31 cellular contexts compared by ENCODE assay signal in the genomic region with DNA sequence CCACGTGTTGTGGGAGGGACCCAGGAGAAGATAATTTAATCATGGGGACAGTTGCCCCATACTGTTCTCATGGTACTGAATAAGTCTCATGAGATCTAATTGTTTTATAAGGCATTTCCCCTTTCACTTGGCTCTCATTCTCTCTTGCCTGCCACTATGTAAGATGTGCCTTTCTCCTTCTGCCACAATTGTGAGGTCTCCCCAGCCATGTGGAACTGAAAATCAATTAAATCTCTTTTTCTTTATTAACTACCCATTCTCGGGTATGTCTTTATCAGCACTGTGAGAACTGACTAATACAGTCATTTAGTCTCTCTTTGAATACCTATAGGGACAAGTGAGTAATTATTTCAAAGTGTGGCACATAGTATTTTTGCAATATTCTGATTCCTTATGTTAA.
DNase-seq lines count a peak whose midpoint lies in the region; ATAC-seq, FAIRE-seq and TF ChIP-seq lines count a peak whose summit lies in the region.
"Had no signal": no experiment of that assay in that cellular context is flagged by ENCODE, and none has a peak within 500 bp of the region (broad histone marks: within the 10 kb centered on the region; RNA-seq: fewer than 3 reads in every experiment).

No MANE protein-coding gene starts in this region.

- H3K4me3 ChIP-seq in GM12865 (ENCODE audit: low read depth, low read length) (no peak overlapping the region), GM12878 (no peak overlapping the region)
- H3K4me3 ChIP-seq: A549; BLaER1; BLaER1 treated with 17β-estradiol and CSF1 and Interleukin-3, amounts not matched to agents 10 nM and 100 nM had no signal

- DNase-seq in GM12865 (ENCODE audit: low read depth) (peak; percentile 4), GM12878 (ENCODE audit: low read depth, low spot score) (no peak), epidermal melanocyte (ENCODE audit: insufficient read length, low spot score) (no peak)
- DNase-seq: 8988T; ACHN; AML-193; BE2C; C1 segment of cervical spinal cord; Caco-2; Calu3; CD4-positive, alpha-beta memory T cell; CD4-positive, alpha-beta T cell; CD4-positive, CD25-positive, alpha-beta regulatory T cell; CD8-positive, alpha-beta memory T cell; CD8-positive, alpha-beta T cell; COR-L47; DMS 273 treated with DMSO at 0.1 percent for 48 hours; DMS153; DMS53; DMS79; DMS79 treated with DMSO at 0.1 percent for 48 hours; DND-41; EL had no signal

- H3K27ac ChIP-seq in GM12878 (ENCODE audit: control insufficient read depth, insufficient read depth), result no peak overlapping the region
- H3K27ac ChIP-seq: 22Rv1; A549; BLaER1; BLaER1 treated with 17β-estradiol and CSF1 and Interleukin-3, amounts not matched to agents 10 nM and 100 nM; C4-2B had no signal

- no peak for TF ChIP-seq RAD21 in GM12878 (IDR thresholded peaks at IDR 0.05; ENCODE audit: insufficient read depth, low read depth, low read length)

- intact Hi-C loops in GM12878 (cut with micrococcal nuclease; ENCODE audit: unreplicated experiment), result no loop called here

- SMC1A ChIA-PET in GM12878 (lab: Charles Lee; ENCODE audit: uncharacterized antibody, unreplicated experiment), result interaction anchor here (1.8 to 3.2 kb wide), 2 partner anchors 18 to 104 kb away, joined by 5 to 7 read pairs; no protein-coding TSS in a partner anchor

- BruUV-seq in GM12878 (replicated peaks; lab: Mats Ljungman, UMichigan), result no TSS peak

- no peak for TF ChIP-seq EP300 in GM12878 (IDR thresholded peaks at IDR 0.05; ENCODE audit: borderline replicate concordance in 1 of 2, control insufficient read depth in 1 of 2, low read depth in 2 of 2, low read length in 2 of 2)

- no peaks in the 10 kb centered on the region for H3K36me3 ChIP-seq in GM12878 (ENCODE audit: control insufficient read depth in 2 of 2, insufficient read depth in 2 of 2, low read length in 1 of 2)
- H3K36me3 ChIP-seq: BE2C; BLaER1; BLaER1 treated with 17β-estradiol and CSF1 and Interleukin-3, amounts not matched to agents 10 nM and 100 nM had no signal

- no peaks in the 10 kb centered on the region for H3K79me2 ChIP-seq in GM12878 (ENCODE audit: control insufficient read depth, insufficient read depth, low read length)

- no peak overlapping the region for H3K9ac ChIP-seq in GM12878 (ENCODE audit: control insufficient read depth, insufficient read depth, low read length)
- H3K9ac ChIP-seq: BLaER1; BLaER1 treated with 17β-estradiol and CSF1 and Interleukin-3, amounts not matched to agents 10 nM and 100 nM had no signal

- no peak for TF ChIP-seq CTCF in GM12865 (IDR thresholded peaks at IDR 0.05; ENCODE audit: insufficient read depth, low read depth, low read length, missing control alignments)
- TF ChIP-seq CTCF in GM12878 (IDR thresholded peaks at IDR 0.05 in 2 of 3, conservative IDR thresholded peaks at IDR 0.05 in 1 of 3; ENCODE audit: control insufficient read depth in 2 of 3, extremely low read depth in 1 of 3, insufficient read depth in 1 of 3, low read depth in 3 of 3, low read length in 3 of 3), result no peak

- CTCF ChIA-PET in GM12878 (lab: Yijun Ruan, JAX), result no interaction called here

- no peaks in the 10 kb centered on the region for H3K27me3 ChIP-seq in GM12878 (replicated peaks in 1 of 2; ENCODE audit: control insufficient read depth in 2 of 2, insufficient read depth in 2 of 2, low read length in 1 of 2)
- H3K27me3 ChIP-seq: BE2C; BLaER1; BLaER1 treated with 17β-estradiol and CSF1 and Interleukin-3, amounts not matched to agents 10 nM and 100 nM had no signal

- H3K4me2 ChIP-seq in GM12878 (ENCODE audit: control insufficient read depth, insufficient read depth), result no peak overlapping the region
- H3K4me2 ChIP-seq: A549; BLaER1; BLaER1 treated with 17β-estradiol and CSF1 and Interleukin-3, amounts not matched to agents 10 nM and 100 nM had no signal

- FAIRE-seq in GM12878 (lab: Jason Lieb, UNC), result no peak
- FAIRE-seq: A204.1, D721Med had no signal

- WGBS in GM12878 (ENCODE audit: insufficient coverage, insufficient replicate concordance, low lambda C conversion rate, missing lambda C conversion rate), result 0% methylated on average over 2 of the region's 2 CpGs

- peak; percentile 50 for ATAC-seq in GM12878
- no peak for ATAC-seq in HG02610 (IDR thresholded peaks at IDR 0.05; ENCODE audit: unreplicated experiment)
- ATAC-seq: A549; CD8-positive, alpha-beta T cell had no signal

- no peaks in the 10 kb centered on the region for H4K20me1 ChIP-seq in GM12878 (ENCODE audit: control insufficient read depth, insufficient read depth)
- H4K20me1 ChIP-seq: BLaER1; BLaER1 treated with 17β-estradiol and CSF1 and Interleukin-3, amounts not matched to agents 10 nM and 100 nM had no signal

- H3K9me3 ChIP-seq in GM12878 (replicated peaks; ENCODE audit: control insufficient read depth, insufficient read depth, low read length), result no peaks in the 10 kb centered on the region; the same call in 2 of the 3 replicates
- H3K9me3 ChIP-seq: A549, BE2C, Caco-2 had no signal

- H3K4me1 ChIP-seq in GM12878 (ENCODE audit: control insufficient read depth, insufficient read depth, low read length), result no peaks in the 10 kb centered on the region; the same call in 1 of the 2 replicates
- H3K4me1 ChIP-seq: A549; BE2C; BLaER1; BLaER1 treated with 17β-estradiol and CSF1 and Interleukin-3, amounts not matched to agents 10 nM and 100 nM; Caco-2 had no signal

- TF ChIP-seq POLR2A in GM12878 (IDR thresholded peaks at IDR 0.05; ENCODE audit: low read depth, low read length), result no peak

- RAD21 ChIA-PET in GM12878 (lab: Charles Lee; ENCODE audit: unreplicated experiment), result no interaction called here

- POLR2A ChIA-PET in GM12878 (lab: Charles Lee), result no interaction called here

- in situ Hi-C loops in GM12878 (cut with MboI), result no loop called here

- no peak overlapping the region for H2AFZ ChIP-seq in GM12878 (ENCODE audit: control insufficient read depth, low read depth, low read length)

TF ChIP-seq in GM12878, 131 proteins besides CTCF, POLR2A, EP300 and RAD21:
- peak; percentile 84 for TF ChIP-seq MTA2 (IDR thresholded peaks at IDR 0.05; ENCODE audit: low read depth)
- TF ChIP-seq IKZF2 (IDR thresholded peaks at IDR 0.05), result peak in 1 of 2 experiments; percentile 38; a peak in 1 of 4 replicates
- TF ChIP-seq EGR1 (IDR thresholded peaks at IDR 0.05; ENCODE audit: borderline replicate concordance in 1 of 2, low read depth in 2 of 2, low read length in 2 of 2), result no peak
- TF ChIP-seq MEF2B (IDR thresholded peaks at IDR 0.05; ENCODE audit: partially characterized antibody, poor library complexity, severe bottlenecking), result peak; percentile 51
- TF ChIP-seq, protein P1, sequence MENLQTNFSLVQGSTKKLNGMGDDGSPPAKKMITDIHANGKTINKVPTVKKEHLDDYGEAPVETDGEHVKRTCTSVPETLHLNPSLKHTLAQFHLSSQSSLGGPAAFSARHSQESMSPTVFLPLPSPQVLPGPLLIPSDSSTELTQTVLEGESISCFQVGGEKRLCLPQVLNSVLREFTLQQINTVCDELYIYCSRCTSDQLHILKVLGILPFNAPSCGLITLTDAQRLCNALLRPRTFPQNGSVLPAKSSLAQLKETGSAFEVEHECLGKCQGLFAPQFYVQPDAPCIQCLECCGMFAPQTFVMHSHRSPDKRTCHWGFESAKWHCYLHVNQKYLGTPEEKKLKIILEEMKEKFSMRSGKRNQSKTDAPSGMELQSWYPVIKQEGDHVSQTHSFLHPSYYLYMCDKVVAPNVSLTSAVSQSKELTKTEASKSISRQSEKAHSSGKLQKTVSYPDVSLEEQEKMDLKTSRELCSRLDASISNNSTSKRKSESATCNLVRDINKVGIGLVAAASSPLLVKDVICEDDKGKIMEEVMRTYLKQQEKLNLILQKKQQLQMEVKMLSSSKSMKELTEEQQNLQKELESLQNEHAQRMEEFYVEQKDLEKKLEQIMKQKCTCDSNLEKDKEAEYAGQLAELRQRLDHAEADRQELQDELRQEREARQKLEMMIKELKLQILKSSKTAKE (IDR thresholded peaks at IDR 0.05; ENCODE audit: low read depth, poor library complexity, severe bottlenecking), result peak; percentile 37
- TF ChIP-seq ATF7 (IDR thresholded peaks at IDR 0.05; ENCODE audit: low read depth), result 0 out of 2 replicates have a peak, but pooled peaks have one; percentile 15
